16 cellular contexts compared by ENCODE assay signal in the genomic region with DNA sequence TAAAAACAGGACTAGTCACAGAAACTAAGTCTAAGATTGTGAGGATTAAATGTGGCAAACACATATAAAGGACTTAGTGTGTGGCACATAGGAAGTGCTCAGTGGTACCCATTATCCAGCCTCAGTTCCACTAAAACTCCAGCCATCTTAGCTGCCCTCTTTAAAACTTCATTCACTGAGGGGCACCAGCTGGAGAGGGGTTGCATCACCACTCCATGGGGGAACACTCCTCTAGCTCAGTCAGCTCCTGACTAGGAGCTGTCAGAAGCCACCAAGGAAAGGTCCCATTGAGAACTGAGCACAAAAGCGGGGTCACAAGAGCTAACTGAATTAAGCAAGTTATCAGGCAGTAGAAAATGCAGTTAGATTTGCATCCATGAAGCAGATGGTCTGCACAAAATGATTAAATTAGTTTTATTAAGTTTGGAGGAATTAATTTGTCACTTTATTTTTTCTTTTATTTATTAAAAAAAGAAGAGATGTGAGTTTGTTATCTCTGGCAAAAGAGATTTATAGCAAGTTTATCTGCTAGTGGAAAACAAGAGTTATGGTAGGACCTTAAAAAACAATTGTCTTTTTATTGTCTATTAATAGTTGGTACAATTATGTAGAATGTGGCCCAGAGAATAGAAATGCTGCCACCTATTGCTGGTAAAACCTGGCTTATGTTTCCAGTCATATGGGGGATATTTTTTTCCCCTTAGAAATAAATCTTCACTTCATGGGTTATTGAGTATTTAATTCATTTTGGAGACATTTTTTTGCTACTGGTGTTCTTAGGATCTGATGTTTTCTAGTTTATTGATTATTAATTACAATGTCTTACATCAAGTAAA.
DNase-seq lines count a peak whose midpoint lies in the region; ATAC-seq, FAIRE-seq and TF ChIP-seq lines count a peak whose summit lies in the region.
"Had no signal": no experiment of that assay in that cellular context is flagged by ENCODE, and none has a peak within 500 bp of the region (broad histone marks: within the 10 kb centered on the region; RNA-seq: fewer than 3 reads in every experiment).

No MANE protein-coding gene starts in this region.

- peak in 2 of 3 experiments; percentile 6 to 73 for DNase-seq in NCI-H1417 (lab: John Stamatoyannopoulos, UW)
- DNase-seq in NCI-H1417 treated with DMSO at 0.1 percent for 48 hours (lab: John Stamatoyannopoulos, UW): no peak
- peak; percentile 61 for DNase-seq in NCI-H345 (lab: John Stamatoyannopoulos, UW)
- no peak for DNase-seq in H1 (ENCODE audit: low read depth in 1 of 2, low spot score in 2 of 2)
- no peak for DNase-seq in psoas muscle
- DNase-seq in activated T-helper 2 cell treated with anti-CD3 and anti-CD28 coated beads, Interferon-gamma antibody, Interleukin-2, Interleukin-4, amounts not matched to agents 10 μg/mL and 5 μg/mL and 100 μg/mL, durations not matched to agents 14 hours and 24 hours and 36 hours (ENCODE audit: low spot score): no peak
- DNase-seq in KG1 (lab: John Stamatoyannopoulos, UW): no peak
- DNase-seq: activated B cell treated with CpG ODN at 0.5 μM for 24 hours; activated T-cell treated with anti-CD3 and anti-CD28 coated beads for 4 hours; amygdala; effector CD4-positive, alpha-beta T cell; left lung; NCI-H1092 had no signal

- no peak for TF ChIP-seq CTCF in H1 (IDR thresholded peaks at IDR 0.05; ENCODE audit: control extremely low read depth in 1 of 3, insufficient read depth in 1 of 3, low read depth in 1 of 3, low read length in 3 of 3)
- TF ChIP-seq CTCF in psoas muscle (IDR thresholded peaks at IDR 0.05): peak; percentile 14

- H3K36me3 Mint-ChIP-seq in activated T-helper 2 cell treated with anti-CD3 and anti-CD28 coated beads, Interferon-gamma antibody, Interleukin-2, Interleukin-4, amounts not matched to agents 10 μg/mL and 5 μg/mL and 100 μg/mL, durations not matched to agents 14 hours and 24 hours and 36 hours (ENCODE audit: low read depth): no peaks in the 10 kb centered on the region

- peaks cover 11 to 31% (median 21%) of the 10 kb centered on the region in 4 experiments; a peak in 6 of 7 replicates for H3K4me1 ChIP-seq in H1 (replicated peaks in 1 of 4; ENCODE audit: control insufficient read depth in 3 of 4, insufficient read depth in 4 of 4, low read length in 3 of 4)
- H3K4me1 ChIP-seq in psoas muscle: peaks cover 43% of the 10 kb centered on the region
- H3K4me1 ChIP-seq: HAP-1 had no signal

- H2BK120ac ChIP-seq in H1 (replicated peaks; ENCODE audit: low read depth, low read length): no peak overlapping the region

- H3K27ac ChIP-seq in H1 (ENCODE audit: low read depth, low read length) (no peak overlapping the region), psoas muscle (no peak overlapping the region)
- H3K27ac ChIP-seq: left lung, SJSA1 had no signal

- H2BK20ac ChIP-seq in H1 (ENCODE audit: low read length): no peak overlapping the region

- H3K79me1 ChIP-seq in H1 (ENCODE audit: low read depth, low read length): peaks cover 2% of the 10 kb centered on the region; the same call in 1 of the 2 replicates

- no peak overlapping the region; a peak in 1 of 4 replicates for H3K4me2 ChIP-seq in H1 (ENCODE audit: insufficient read depth in 1 of 2, low read depth in 2 of 2, low read length in 2 of 2)

- 0 out of 2 replicates have a peak overlapping the region, but pooled peaks have one; percentile 20 for H2BK12ac ChIP-seq in H1 (ENCODE audit: low read depth, low read length)

- no peak overlapping the region for H4K8ac ChIP-seq in H1 (ENCODE audit: extremely low read depth, insufficient read depth, low read length)

- WGBS in H1 (ENCODE audit: extremely low coverage in 1 of 2, insufficient coverage in 1 of 2, insufficient read length in 1 of 2, insufficient replicate concordance in 2 of 2, low coverage in 1 of 2, low lambda C conversion rate in 2 of 2, missing lambda C conversion rate in 1 of 2), 2 experiments: 82% methylated on average over 1 of the region's 1 CpG; no CpG with 5 or more reads in 1 of the 2 experiments
- WGBS in psoas muscle, 3 donors: 93 to 97% (median 97%) methylated on average over 1 of the region's 1 CpG

- no peak overlapping the region for H4K5ac ChIP-seq in H1 (ENCODE audit: insufficient read length, low read depth, low read length)

- no peak overlapping the region for H2BK5ac ChIP-seq in H1 (ENCODE audit: low read depth, low read length)

- no peak overlapping the region for H3K14ac ChIP-seq in H1 (ENCODE audit: insufficient read length)

- no peak for TF ChIP-seq POLR2A in H1 (IDR thresholded peaks at IDR 0.05; ENCODE audit: control extremely low read depth in 1 of 2, low read depth in 2 of 2, low read length in 2 of 2)

- no peaks in the 10 kb centered on the region for H3K9me3 Mint-ChIP-seq in activated T-helper 2 cell treated with anti-CD3 and anti-CD28 coated beads, Interferon-gamma antibody, Interleukin-2, Interleukin-4, amounts not matched to agents 10 μg/mL and 5 μg/mL and 100 μg/mL, durations not matched to agents 14 hours and 24 hours and 36 hours
- H3K9me3 Mint-ChIP-seq: activated B cell treated with CpG ODN at 0.5 μM for 24 hours had no signal

- intact Hi-C loops in psoas muscle (cut with DNase I): no loop called here
- intact Hi-C loops in activated T-helper 2 cell treated with anti-CD3 and anti-CD28 coated beads, Interferon-gamma antibody, Interleukin-2, Interleukin-4, amounts not matched to agents 10 μg/mL and 5 μg/mL and 100 μg/mL, durations not matched to agents 14 hours and 24 hours and 36 hours (cut with micrococcal nuclease): no loop called here

- H3K9me3 ChIP-seq in H1 (ENCODE audit: insufficient read depth in 2 of 2, low read depth in 1 of 2, low read length in 1 of 2): no peaks in the 10 kb centered on the region
- H3K9me3 ChIP-seq in psoas muscle: no peaks in the 10 kb centered on the region
- H3K9me3 ChIP-seq: HAP-1, left lung, SJSA1 had no signal

- peaks cover 2% of the 10 kb centered on the region for H3K27me3 Mint-ChIP-seq in activated T-helper 2 cell treated with anti-CD3 and anti-CD28 coated beads, Interferon-gamma antibody, Interleukin-2, Interleukin-4, amounts not matched to agents 10 μg/mL and 5 μg/mL and 100 μg/mL, durations not matched to agents 14 hours and 24 hours and 36 hours (ENCODE audit: low read depth)
- H3K27me3 Mint-ChIP-seq: activated B cell treated with CpG ODN at 0.5 μM for 24 hours had no signal

- ATAC-seq in psoas muscle: no peak
- ATAC-seq in GM21423 (IDR thresholded peaks at IDR 0.05; ENCODE audit: unreplicated experiment): no peak
- ATAC-seq: left lung had no signal

- peaks cover 5 to 99% of the 10 kb centered on the region in 2 experiments; a peak in 3 of 4 replicates for H3K79me2 ChIP-seq in H1 (ENCODE audit: control insufficient read depth in 1 of 2, insufficient read depth in 2 of 2, low read length in 2 of 2)

- no peak overlapping the region for H3K4ac ChIP-seq in H1 (replicated peaks; ENCODE audit: insufficient read length, low read depth, low read length)

- no peak for TF ChIP-seq RAD21 in H1 (IDR thresholded peaks at IDR 0.05 in 1 of 2, conservative IDR thresholded peaks at IDR 0.05 in 1 of 2; ENCODE audit: low read depth in 2 of 2, low read length in 2 of 2)

- H3K23ac ChIP-seq in H1 (ENCODE audit: insufficient read length): no peak overlapping the region

- H3K18ac ChIP-seq in H1 (ENCODE audit: extremely low read depth, low read length): no peak overlapping the region

- no peak overlapping the region for H2AFZ ChIP-seq in H1 (ENCODE audit: low read length)

- CTCF ChIA-PET in H1 (lab: Charles Lee; ENCODE audit: partially characterized antibody): interaction anchor here (0.6 to 5.9 kb wide), 13 partner anchors 7 to 539 kb away, joined by 3 to 49 read pairs (median 3); no protein-coding TSS in a partner anchor

- H3K36me3 ChIP-seq in H1 (ENCODE audit: control insufficient read depth in 2 of 4, insufficient read depth in 4 of 4, low read length in 3 of 4) (peaks cover 0 to 8% (median 2%) of the 10 kb centered on the region in 4 experiments; a peak in 3 of 8 replicates), psoas muscle (ENCODE audit: insufficient read depth in 1 of 2, low read depth in 1 of 2) (no peaks in the 10 kb centered on the region)
- H3K36me3 ChIP-seq: HAP-1, left lung, SJSA1 had no signal

- no peak overlapping the region for H3K9ac ChIP-seq in H1 (replicated peaks in 1 of 4; ENCODE audit: extremely low read depth in 1 of 4, low read depth in 3 of 4, low read length in 3 of 4)

- H2AK5ac ChIP-seq in H1 (ENCODE audit: low read depth, low read length): no peak overlapping the region

- POLR2A ChIA-PET in H1 (lab: Charles Lee; ENCODE audit: partially characterized antibody): interaction anchor here (0.6 to 1.2 kb wide), 3 partner anchors 8 to 82 kb away, joined by 3 read pairs; no protein-coding TSS in a partner anchor

- H3K4me1 Mint-ChIP-seq in activated T-helper 2 cell treated with anti-CD3 and anti-CD28 coated beads, Interferon-gamma antibody, Interleukin-2, Interleukin-4, amounts not matched to agents 10 μg/mL and 5 μg/mL and 100 μg/mL, durations not matched to agents 14 hours and 24 hours and 36 hours (ENCODE audit: low read depth): no peaks in the 10 kb centered on the region
- H3K4me1 Mint-ChIP-seq: activated B cell treated with CpG ODN at 0.5 μM for 24 hours had no signal

- no peak overlapping the region for H3K4me3 Mint-ChIP-seq in activated T-helper 2 cell treated with anti-CD3 and anti-CD28 coated beads, Interferon-gamma antibody, Interleukin-2, Interleukin-4, amounts not matched to agents 10 μg/mL and 5 μg/mL and 100 μg/mL, durations not matched to agents 14 hours and 24 hours and 36 hours (ENCODE audit: low read depth)
- H3K4me3 Mint-ChIP-seq: activated B cell treated with CpG ODN at 0.5 μM for 24 hours had no signal

- H4K91ac ChIP-seq in H1 (replicated peaks; ENCODE audit: insufficient read length, low read length): no peak overlapping the region

- H3K27me3 ChIP-seq in H1 (replicated peaks in 1 of 4; ENCODE audit: control insufficient read depth in 3 of 4, extremely low read depth in 1 of 4, insufficient read depth in 3 of 4, low read length in 3 of 4) (no peaks in the 10 kb centered on the region), psoas muscle (ENCODE audit: insufficient read depth in 3 of 3, low read length in 2 of 3) (no peaks in the 10 kb centered on the region)
- H3K27me3 ChIP-seq: left lung, SJSA1 had no signal

- H4K20me1 ChIP-seq in H1 (replicated peaks in 1 of 2; ENCODE audit: control insufficient read depth in 1 of 2, insufficient read depth in 2 of 2, low read length in 2 of 2): peaks cover 0 to 2% of the 10 kb centered on the region in 2 experiments

- no peak overlapping the region for H3K4me3 ChIP-seq in H1 (ENCODE audit: extremely low read depth in 1 of 4, insufficient read depth in 2 of 4, low read depth in 3 of 4, low read length in 4 of 4)
- H3K4me3 ChIP-seq in psoas muscle: no peak overlapping the region
- H3K4me3 ChIP-seq: HAP-1, left lung, SJSA1 had no signal

- H3K56ac ChIP-seq in H1 (replicated peaks; ENCODE audit: insufficient read length, low read depth, low read length): no peak overlapping the region

- H3K23me2 ChIP-seq in H1 (ENCODE audit: low read depth, low read length): no peaks in the 10 kb centered on the region

- no peak overlapping the region for H2BK15ac ChIP-seq in H1 (ENCODE audit: low read length)

- H3K27ac Mint-ChIP-seq in activated T-helper 2 cell treated with anti-CD3 and anti-CD28 coated beads, Interferon-gamma antibody, Interleukin-2, Interleukin-4, amounts not matched to agents 10 μg/mL and 5 μg/mL and 100 μg/mL, durations not matched to agents 14 hours and 24 hours and 36 hours: no peak overlapping the region
- H3K27ac Mint-ChIP-seq: activated B cell treated with CpG ODN at 0.5 μM for 24 hours had no signal

- TF ChIP-seq EP300 in H1 (IDR thresholded peaks at IDR 0.05; ENCODE audit: borderline replicate concordance in 1 of 2, low read depth in 2 of 2, low read length in 2 of 2): no peak

- FAIRE-seq in H1 (lab: Jason Lieb, UNC): no peak

Comparison
In these comparisons a context has a peak if more than half of its experiments do, and no peak if none do; other contexts are left out.
1. DNase-seq: peak in NCI-H1417 (2 of 3) and NCI-H345 (single experiment); none in NCI-H1417 treated with DMSO at 0.1 percent for 48 hours (single experiment), H1 (0 of 2), psoas muscle (0 of 2), activated T-helper 2 cell treated with anti-CD3 and anti-CD28 coated beads, Interferon-gamma antibody, Interleukin-2, Interleukin-4, amounts not matched to agents 10 μg/mL and 5 μg/mL and 100 μg/mL, durations not matched to agents 14 hours and 24 hours and 36 hours (single experiment) and KG1 (single experiment).